27 cellular contexts compared by ENCODE assay signal in the genomic region with DNA sequence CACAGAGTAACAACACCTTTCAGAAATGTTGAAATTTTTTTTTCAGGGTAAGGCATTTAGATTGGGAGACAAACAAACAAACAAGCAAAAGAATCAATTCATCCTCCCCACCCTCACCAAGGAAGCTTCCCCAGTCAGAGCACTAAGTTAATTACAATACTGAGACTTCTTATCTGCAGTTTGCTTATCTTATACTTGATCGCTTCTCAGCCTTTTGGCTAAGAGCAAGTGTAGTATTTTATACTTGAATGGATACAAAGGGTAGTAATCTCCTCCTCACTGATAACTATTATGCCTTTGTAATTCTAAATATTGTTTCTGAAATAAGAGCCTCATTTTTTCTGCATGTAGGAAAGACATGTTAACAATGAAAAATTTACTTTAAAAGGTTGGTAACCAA.
"Had no signal": no experiment of that assay in that cellular context is flagged by ENCODE, and none has a peak within 500 bp of the region (broad histone marks: within the 10 kb centered on the region; RNA-seq: fewer than 3 reads in every experiment).

No MANE protein-coding gene starts in this region.

- H3K36me3 ChIP-seq: stomach, suprapubic skin, thoracic aorta, thyroid gland, tibial artery, tibial nerve, transverse colon, upper lobe of left lung, upper lobe of right lung, uterus, vagina had no signal

- H3K27me3 Mint-ChIP-seq: stimulated activated memory B cell treated with anti-CD40 and anti-IgM and Interleukin-4, amounts not matched to agents 10 μg/mL and 1 μg/mL and 100 μg/mL, for 72 hours; stimulated activated naive B cell treated with anti-CD40 and anti-IgM and Interleukin-4, amounts not matched to agents 10 μg/mL and 1 μg/mL and 100 μg/mL, for 72 hours; type B pancreatic cell had no signal

- H3K27ac Mint-ChIP-seq: stimulated activated effector memory CD8-positive, alpha-beta T cell treated with anti-CD3 and anti-CD28 coated beads, Interleukin-12 subunit alpha, Interleukin-12 subunit beta, amount 100 ng/mL, for 72 hours; stimulated activated memory B cell treated with anti-CD40 and anti-IgM and Interleukin-4, amounts not matched to agents 10 μg/mL and 1 μg/mL and 100 μg/mL, for 72 hours; stimulated activated naive B cell treated with anti-CD40 and anti-IgM and Interleukin-4, amounts not matched to agents 10 μg/mL and 1 μg/mL and 100 μg/mL, for 72 hours; stimulated activated naive CD8-positive, alpha-beta T cell treated with anti-CD3 and anti-CD28 coated beads, Interleukin-15, amount 100 ng/mL, for 72 hours; stimulated activated naive CD8-positive, alpha-beta T cell treated with anti-CD3 and anti-CD28 coated beads, Interleukin-15, Interleukin-2, amounts not matched to agents 100 ng/mL and 50 ng/mL, for 24 hours; type B pancreatic cell had no signal

- H3K4me1 Mint-ChIP-seq: stimulated activated effector memory CD8-positive, alpha-beta T cell treated with anti-CD3 and anti-CD28 coated beads, Interleukin-12 subunit alpha, Interleukin-12 subunit beta, amount 100 ng/mL, for 72 hours; stimulated activated memory B cell treated with anti-CD40 and anti-IgM and Interleukin-4, amounts not matched to agents 10 μg/mL and 1 μg/mL and 100 μg/mL, for 72 hours; stimulated activated naive B cell treated with anti-CD40 and anti-IgM and Interleukin-4, amounts not matched to agents 10 μg/mL and 1 μg/mL and 100 μg/mL, for 72 hours; stimulated activated naive CD8-positive, alpha-beta T cell treated with anti-CD3 and anti-CD28 coated beads, Interleukin-15, amount 100 ng/mL, for 72 hours had no signal

- H3K27ac ChIP-seq: stomach, suprapubic skin, testis, thoracic aorta, thyroid gland, tibial artery, tibial nerve, transverse colon, upper lobe of left lung, upper lobe of right lung, uterus, vagina had no signal

- ATAC-seq: stimulated activated effector memory CD8-positive, alpha-beta T cell treated with anti-CD3 and anti-CD28 coated beads, Interleukin-12 subunit alpha, Interleukin-12 subunit beta, amount 100 ng/mL, for 72 hours; stimulated activated memory B cell treated with anti-CD40 and anti-IgM and Interleukin-4, amounts not matched to agents 10 μg/mL and 1 μg/mL and 100 μg/mL, for 72 hours; stimulated activated naive B cell treated with anti-CD40 and anti-IgM and Interleukin-4, amounts not matched to agents 10 μg/mL and 1 μg/mL and 100 μg/mL, for 72 hours; stimulated activated naive CD8-positive, alpha-beta T cell treated with anti-CD3 and anti-CD28 coated beads, Interleukin-15, amount 100 ng/mL, for 72 hours; stimulated activated naive CD8-positive, alpha-beta T cell treated with anti-CD3 and anti-CD28 coated beads, Interleukin-15, Interleukin-2, amounts not matched to agents 100 U/mL and 50 U/mL, for 24 hours; upper lobe of right lung had no signal

- H3K9me3 ChIP-seq: suprapubic skin, testis, thoracic aorta, thyroid gland, tibial artery, transverse colon, upper lobe of right lung, uterus, vagina had no signal

- H3K4me1 ChIP-seq: stomach, suprapubic skin, testis, thyroid gland, tibial artery, transverse colon, upper lobe of left lung, upper lobe of right lung, uterus, vagina had no signal

- H3K4me3 ChIP-seq: stomach, suprapubic skin, testis, thoracic aorta, thyroid gland, tibial artery, tibial nerve, transverse colon, upper lobe of left lung, upper lobe of right lung, uterus, vagina had no signal

- DNase-seq: stimulated activated CD4-positive, alpha-beta T cell treated with anti-CD3 and anti-CD28 coated beads, Interleukin-2, amount 100 ng/mL, for 48 hours; stimulated activated CD4-positive, alpha-beta T cell treated with anti-CD3 and anti-CD28 coated beads, Interleukin-4, amount 100 ng/mL, for 1 hour; stimulated activated CD4-positive, alpha-beta T cell treated with anti-CD3 and anti-CD28 coated beads, Interleukin-4, amount 100 ng/mL, for 24 hours; stimulated activated CD4-positive, alpha-beta T cell treated with anti-CD3 and anti-CD28 coated beads, Interleukin-4, amount 100 ng/mL, for 4 hours; stimulated activated CD8-positive, alpha-beta memory T cell treated with anti-CD3 and anti-CD28 coated beads, Interleukin-4, amount 100 ng/mL, for 48 hours; stimulated activated naive B cell treated with anti-CD40 and anti-IgM and Interleukin-4, amounts not matched to agents 10 μg/mL and 1 μg/mL and 100 μg/mL, for 72 hours; stimulated activated naive CD4-positive, alpha-beta T cell; stimulated activated naive CD4-positive, alpha-beta T cell treated with Interleukin-2 at 50 U/mL for 16 hours; stimulated activated naive CD8-positive, alpha-beta T cell treated with anti-CD3 and anti-CD28 coated beads, Interleukin-15, amount 100 ng/mL, for 72 hours; stimulated activated naive CD8-positive, alpha-beta T cell treated with anti-CD3 and anti-CD28 coated beads, Interleukin-15, Interleukin-2, amounts not matched to agents 100 U/mL and 50 U/mL, for 24 hours; stomach; substantia nigra; testis; thyroid gland; tibial artery; transverse colon; upper lobe of left lung; upper lobe of right lung; uterus had no signal

- H3K4me3 Mint-ChIP-seq: stimulated activated effector memory CD8-positive, alpha-beta T cell treated with anti-CD3 and anti-CD28 coated beads, Interleukin-12 subunit alpha, Interleukin-12 subunit beta, amount 100 ng/mL, for 72 hours; stimulated activated memory B cell treated with anti-CD40 and anti-IgM and Interleukin-4, amounts not matched to agents 10 μg/mL and 1 μg/mL and 100 μg/mL, for 72 hours; stimulated activated naive B cell treated with anti-CD40 and anti-IgM and Interleukin-4, amounts not matched to agents 10 μg/mL and 1 μg/mL and 100 μg/mL, for 72 hours; stimulated activated naive CD8-positive, alpha-beta T cell treated with anti-CD3 and anti-CD28 coated beads, Interleukin-15, amount 100 ng/mL, for 72 hours; stimulated activated naive CD8-positive, alpha-beta T cell treated with anti-CD3 and anti-CD28 coated beads, Interleukin-15, Interleukin-2, amounts not matched to agents 100 ng/mL and 50 ng/mL, for 24 hours; type B pancreatic cell had no signal

- H3K36me3 Mint-ChIP-seq: stimulated activated effector memory CD8-positive, alpha-beta T cell treated with anti-CD3 and anti-CD28 coated beads, Interleukin-12 subunit alpha, Interleukin-12 subunit beta, amount 100 ng/mL, for 72 hours; stimulated activated memory B cell treated with anti-CD40 and anti-IgM and Interleukin-4, amounts not matched to agents 10 μg/mL and 1 μg/mL and 100 μg/mL, for 72 hours; stimulated activated naive B cell treated with anti-CD40 and anti-IgM and Interleukin-4, amounts not matched to agents 10 μg/mL and 1 μg/mL and 100 μg/mL, for 72 hours; type B pancreatic cell had no signal

- H3K27me3 ChIP-seq: stomach, suprapubic skin, testis, thyroid gland, tibial artery, tibial nerve, transverse colon, upper lobe of left lung, upper lobe of right lung, uterus, vagina had no signal
